ENCODE assay signal across 9 cellular contexts in genomic region chr17:40069751-40070643, GRCh38. TPM values are rescaled to one million over a fixed set of nuclear protein-coding genes. Genes with fewer than 3 reads are reported as not detected.
DNase-seq lines count a peak whose midpoint lies in the region; ATAC-seq and TF ChIP-seq lines count a peak whose summit lies in the region.
"Had no signal": no experiment of that assay in that cellular context is flagged by ENCODE, and none has a peak within 500 bp of the region (broad histone marks: within the 10 kb centered on the region; RNA-seq: fewer than 3 reads in every experiment).

No MANE protein-coding gene starts in this region.

- peaks cover 83% of the 10 kb centered on the region for H3K4me1 Mint-ChIP-seq in CD4-positive, alpha-beta T cell (ENCODE audit: low read depth)

- POLR2A ChIA-PET in CD4-positive, alpha-beta T cell (lab: Charles Lee) = interaction anchor here (0.6 to 2.7 kb wide), 9 partner anchors 16 to 116 kb away, joined by 3 to 16 read pairs (median 6); partner anchors contain the start of genes CASC3, MED24, MSL1 and NR1D1

- no peaks in the 10 kb centered on the region for H3K27me3 ChIP-seq in CD4-positive, alpha-beta T cell (ENCODE audit: control insufficient read depth, insufficient read depth, low read length)
- H3K27me3 ChIP-seq in uterus = no peaks in the 10 kb centered on the region

- H3K27ac Mint-ChIP-seq in CD4-positive, alpha-beta T cell = peak overlapping the region; percentile 96

- peak in 5 of 10 experiments; percentile 28 to 61 (median 41) for DNase-seq in CD4-positive, alpha-beta T cell
- DNase-seq in HT1080 (ENCODE audit: low read depth) = peak; percentile 30
- peak; percentile 42 for DNase-seq in SK-N-DZ (ENCODE audit: low spot score)
- peak in 46 of 61 donors; percentile 23 to 89 (median 57) for DNase-seq in caudate nucleus (lab: John Stamatoyannopoulos, UW)
- DNase-seq in mucosa of descending colon = peak; percentile 75 to 79 (median 76)
- peak; percentile 57 to 82 for DNase-seq in uterus
- no peak for DNase-seq in MV-4-11 (lab: John Stamatoyannopoulos, UW)

- no peak for TF ChIP-seq POLR2A in uterus (IDR thresholded peaks at IDR 0.05)

- H3K36me3 ChIP-seq in mucosa of descending colon (ENCODE audit: low read depth) (no peaks in the 10 kb centered on the region), uterus (no peaks in the 10 kb centered on the region)

- TF ChIP-seq CTCF in CD4-positive, alpha-beta T cell (IDR thresholded peaks at IDR 0.05) = peak; percentile 21
- no peak for TF ChIP-seq CTCF in mucosa of descending colon (IDR thresholded peaks at IDR 0.05)
- peak in 3 of 4 experiments; percentile 21 to 31 (median 26) for TF ChIP-seq CTCF in uterus (IDR thresholded peaks at IDR 0.05)

- intact Hi-C loops in CD4-positive, alpha-beta T cell (cut with DNase I, micrococcal nuclease) = no loop called here
- intact Hi-C loops in mucosa of descending colon (cut with DNase I, micrococcal nuclease) = no loop called here
- intact Hi-C loops in uterus (cut with DNase I; ENCODE audit: low total_unique reads) = loop anchor here (10.0 kb wide), 1 partner anchor 55 kb away; the partner anchor contains the start of gene CSF3

- ATAC-seq in CD4-positive, alpha-beta T cell (ENCODE audit: poor library complexity) = peak; percentile 43
- ATAC-seq in mucosa of descending colon = peak; percentile 59
- ATAC-seq in GM21423 (IDR thresholded peaks at IDR 0.05; ENCODE audit: unreplicated experiment) = no peak

- peaks cover 84% of the 10 kb centered on the region for H3K4me1 ChIP-seq in mucosa of descending colon (ENCODE audit: low read depth)
- peaks cover 13 to 38% of the 10 kb centered on the region in 2 donors for H3K4me1 ChIP-seq in uterus

- H3K27me3 Mint-ChIP-seq in CD4-positive, alpha-beta T cell = no peaks in the 10 kb centered on the region

- H3K27ac ChIP-seq in CD4-positive, alpha-beta T cell (ENCODE audit: low read depth, low read length) = peak overlapping the region; percentile 73
- H3K27ac ChIP-seq in caudate nucleus (ENCODE audit: low read depth, low read length) = peak overlapping the region; percentile 100
- peak overlapping the region; percentile 98 for H3K27ac ChIP-seq in uterus

- CTCF ChIA-PET in CD4-positive, alpha-beta T cell (lab: Charles Lee) = interaction anchor here (0.9 to 2.7 kb wide), 8 partner anchors 16 to 149 kb away, joined by 3 to 14 read pairs (median 4); partner anchors contain the start of genes MED24, NR1D1 and WIPF2

- no peaks in the 10 kb centered on the region for H3K9me3 Mint-ChIP-seq in CD4-positive, alpha-beta T cell

- H3K4me3 ChIP-seq in mucosa of descending colon = no peak overlapping the region
- H3K4me3 ChIP-seq in uterus = peak overlapping the region; percentile 22 to 35

- peaks cover 10% of the 10 kb centered on the region for H3K36me3 Mint-ChIP-seq in CD4-positive, alpha-beta T cell (ENCODE audit: low read depth)

- H3K4me3 Mint-ChIP-seq in CD4-positive, alpha-beta T cell = peak overlapping the region; percentile 89

- H3K9me3 ChIP-seq in CD4-positive, alpha-beta T cell (ENCODE audit: control insufficient read depth, low read length) = no peaks in the 10 kb centered on the region
- no peaks in the 10 kb centered on the region for H3K9me3 ChIP-seq in mucosa of descending colon
- no peaks in the 10 kb centered on the region for H3K9me3 ChIP-seq in uterus

RNA-seq across cellular contexts. Expression of gene THRA, which starts 7.2 kb away (rescaled TPM):
- total RNA-seq in CD4-positive, alpha-beta T cell = 10 to 100 TPM; 35.2 to 36.4 TPM
- total RNA-seq in HT1080 (2014; rRNA removed; shearing (Covaris generic)) = 12.6 and 14.8 TPM in 2 replicates
- 8.7 and 9.2 TPM in 2 replicates for polyA plus RNA-seq in HT1080 (2015; cell fraction: cytosol; rRNA removed)
- 7.0 and 8.7 TPM in 2 replicates for polyA plus RNA-seq in HT1080 (2015; cell fraction: nucleus; rRNA removed)
- 20.7 and 29.0 TPM in 2 replicates for polyA plus RNA-seq in SK-N-DZ (2014; cell fraction: cytosol; rRNA removed)
- 11.1 and 12.1 TPM in 2 replicates for polyA plus RNA-seq in SK-N-DZ (2014; cell fraction: nucleus; rRNA removed)
- total RNA-seq in mucosa of descending colon = 100 to 1,000 TPM in 1 of 3 donors, 10 to 100 TPM in 2; 56.8 to 114 (median 60.0) TPM
- 100 to 1,000 TPM in 1 of 4 donors, 10 to 100 TPM in 3; 19.7 to 124 (median 63.1) TPM for total RNA-seq in uterus

RNA-seq across cellular contexts. Expression of gene MED24, which starts 15.8 kb away (rescaled TPM):
- total RNA-seq in CD4-positive, alpha-beta T cell = 10 to 100 TPM; 82.9 to 85.3 TPM
- 35.9 and 38.3 TPM in 2 replicates for total RNA-seq in HT1080 (2014; rRNA removed; shearing (Covaris generic))
- 34.0 and 38.7 TPM in 2 replicates for polyA plus RNA-seq in HT1080 (2015; cell fraction: cytosol; rRNA removed)
- polyA plus RNA-seq in HT1080 (2015; cell fraction: nucleus; rRNA removed) = 113 and 130 TPM in 2 replicates
- polyA plus RNA-seq in SK-N-DZ (2014; cell fraction: cytosol; rRNA removed) = 71.8 and 93.7 TPM in 2 replicates
- polyA plus RNA-seq in SK-N-DZ (2014; cell fraction: nucleus; rRNA removed) = 133 and 217 TPM in 2 replicates
- 10 to 100 TPM; 76.6 to 90.2 (median 87.4) TPM for total RNA-seq in mucosa of descending colon
- 100 to 1,000 TPM in 1 of 4 donors, 10 to 100 TPM in 3; 17.6 to 111 (median 44.7) TPM for total RNA-seq in uterus

RNA-seq across cellular contexts. Expression of gene NR1D1, which starts 30.4 kb away (rescaled TPM):
- 10 to 100 TPM; 29.6 to 34.1 TPM for total RNA-seq in CD4-positive, alpha-beta T cell
- 1.8 and 2.8 TPM in 2 replicates for total RNA-seq in HT1080 (2014; rRNA removed; shearing (Covaris generic))
- 10.8 and 11.7 TPM in 2 replicates for polyA plus RNA-seq in HT1080 (2015; cell fraction: cytosol; rRNA removed)
- 13.0 and 17.7 TPM in 2 replicates for polyA plus RNA-seq in HT1080 (2015; cell fraction: nucleus; rRNA removed)
- polyA plus RNA-seq in SK-N-DZ (2014; cell fraction: cytosol; rRNA removed) = 2.2 and 2.4 TPM in 2 replicates
- 1.3 and 1.4 TPM in 2 replicates for polyA plus RNA-seq in SK-N-DZ (2014; cell fraction: nucleus; rRNA removed)
- total RNA-seq in mucosa of descending colon (10 to 100 TPM in 2 of 3 donors, 1 to 10 TPM in 1; 9.3 to 15.0 (median 14.8) TPM), uterus (10 to 100 TPM in 1 of 4 donors, 1 to 10 TPM in 3; 2.0 to 92.1 (median 4.7) TPM)

RNA-seq across cellular contexts. Expression of gene MSL1, which starts 51.8 kb away (rescaled TPM):
- 10 to 100 TPM; 77.0 to 79.2 TPM for total RNA-seq in CD4-positive, alpha-beta T cell
- total RNA-seq in HT1080 (2014; rRNA removed; shearing (Covaris generic)) = 42.5 and 51.3 TPM in 2 replicates
- 38.3 and 43.9 TPM in 2 replicates for polyA plus RNA-seq in HT1080 (2015; cell fraction: cytosol; rRNA removed)
- 145 and 152 TPM in 2 replicates for polyA plus RNA-seq in HT1080 (2015; cell fraction: nucleus; rRNA removed)
- 56.4 and 63.1 TPM in 2 replicates for polyA plus RNA-seq in SK-N-DZ (2014; cell fraction: cytosol; rRNA removed)
- polyA plus RNA-seq in SK-N-DZ (2014; cell fraction: nucleus; rRNA removed) = 122 and 188 TPM in 2 replicates
- 10 to 100 TPM; 83.7 to 100.0 (median 85.3) TPM for total RNA-seq in mucosa of descending colon
- total RNA-seq in uterus = 100 to 1,000 TPM in 1 of 4 donors, 10 to 100 TPM in 3; 51.0 to 151 (median 77.6) TPM

RNA-seq across cellular contexts. Expression of gene CSF3, which starts 54.8 kb away (rescaled TPM):
- total RNA-seq in CD4-positive, alpha-beta T cell = not detected
- not detected in 2 replicates for total RNA-seq in HT1080 (2014; rRNA removed; shearing (Covaris generic))
- not detected in 2 replicates for polyA plus RNA-seq in HT1080 (2015; cell fraction: cytosol; rRNA removed)
- 0.12 TPM in 1 of 2 replicates, not detected in the other for polyA plus RNA-seq in HT1080 (2015; cell fraction: nucleus; rRNA removed)
- polyA plus RNA-seq in SK-N-DZ (2014; cell fraction: cytosol; rRNA removed) = 0.32 and 0.63 TPM in 2 replicates
- 0.27 and 0.50 TPM in 2 replicates for polyA plus RNA-seq in SK-N-DZ (2014; cell fraction: nucleus; rRNA removed)
- total RNA-seq in mucosa of descending colon (not detected), uterus (1 to 10 TPM in 1 of 4 donors, under 1 TPM in 1, not detected in 2; 0.29 to 5.0 TPM)
- total RNA-seq: NCI-H460 had no signal
